ENCODE assay signal across 8 cellular contexts in the genomic region with DNA sequence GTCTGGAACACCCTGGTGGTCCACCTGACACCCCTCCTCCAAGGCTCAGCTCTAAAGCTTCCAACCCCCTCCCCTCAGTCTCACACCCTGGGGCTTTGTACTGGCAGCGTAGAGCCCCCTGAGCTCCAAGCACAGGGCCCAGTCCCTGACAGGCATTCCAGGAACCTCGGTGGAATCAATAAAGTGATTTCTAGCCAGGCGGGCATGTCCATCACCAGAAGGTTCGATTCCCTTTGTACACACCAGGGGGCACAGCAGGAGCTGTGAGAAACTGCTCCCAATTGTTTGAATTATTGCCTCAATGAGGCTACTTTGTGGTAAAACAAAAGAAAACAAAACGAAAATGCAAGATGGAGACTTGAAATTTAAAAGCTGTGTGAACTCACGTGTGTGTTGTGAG. TPM values are rescaled to one million over a fixed set of nuclear protein-coding genes. Genes with fewer than 3 reads are reported as not detected.
A peak's percentile ranks its signal among the peaks of the same experiment; 100 is the strongest.
DNase-seq lines count a peak whose midpoint lies in the region; ATAC-seq and TF ChIP-seq lines count a peak whose summit lies in the region.
"Had no signal": no experiment of that assay in that cellular context is flagged by ENCODE, and none has a peak within 500 bp of the region (broad histone marks: within the 10 kb centered on the region; RNA-seq: fewer than 3 reads in every experiment).

No MANE protein-coding gene starts in this region.

- WGBS in smooth muscle cell (ENCODE audit: low lambda C conversion rate): 66% methylated on average over 6 of the region's 6 CpGs

- ATAC-seq in GM18907 (IDR thresholded peaks at IDR 0.05; ENCODE audit: unreplicated experiment): no peak

- H3K79me2 ChIP-seq in fibroblast of lung (ENCODE audit: control insufficient read depth, insufficient read depth, low read length): no peaks in the 10 kb centered on the region
- H3K79me2 ChIP-seq in smooth muscle cell (ENCODE audit: low read depth): no peaks in the 10 kb centered on the region

- DNase-seq in ELR (ENCODE audit: low read depth) (peak; percentile 72), activated T-cell treated with anti-CD3 and anti-CD28 coated beads for 1 hour (ENCODE audit: low read depth) (peak; percentile 42), fibroblast of lung (ENCODE audit: low read depth in 2 of 2) (peak; percentile 45 to 51), smooth muscle cell (lab: John Stamatoyannopoulos, UW; ENCODE audit: unreplicated experiment) (no peak), MG63 (no peak)

- H3K9ac ChIP-seq in fibroblast of lung (ENCODE audit: insufficient read depth, low read length) (no peak overlapping the region), smooth muscle cell (ENCODE audit: low read depth) (no peak overlapping the region)

- no peaks in the 10 kb centered on the region for H3K9me3 ChIP-seq in fibroblast of lung (ENCODE audit: control insufficient read depth, insufficient read depth, low read depth, low read length)
- H3K9me3 ChIP-seq in smooth muscle cell (replicated peaks; ENCODE audit: low read depth): no peaks in the 10 kb centered on the region
- no peaks in the 10 kb centered on the region for H3K9me3 ChIP-seq in MG63
- H3K9me3 ChIP-seq: thoracic aorta had no signal

- H3K27ac ChIP-seq in fibroblast of lung (ENCODE audit: insufficient read depth, low read length) (no peak overlapping the region), smooth muscle cell (ENCODE audit: low read depth) (no peak overlapping the region)
- H3K27ac ChIP-seq: thoracic aorta had no signal

- H3K36me3 ChIP-seq in fibroblast of lung (ENCODE audit: control insufficient read depth, insufficient read depth, low read length) (no peaks in the 10 kb centered on the region), smooth muscle cell (ENCODE audit: low read depth) (no peaks in the 10 kb centered on the region), MG63 (no peaks in the 10 kb centered on the region)
- H3K36me3 ChIP-seq: thoracic aorta had no signal

- H3K4me2 ChIP-seq in fibroblast of lung (ENCODE audit: extremely low read depth, insufficient read depth, low read length): no peak overlapping the region
- no peak overlapping the region for H3K4me2 ChIP-seq in smooth muscle cell

- peak; percentile 79 for TF ChIP-seq CTCF in LNCAP (IDR thresholded peaks at IDR 0.05)
- TF ChIP-seq CTCF in fibroblast of lung (conservative IDR thresholded peaks at IDR 0.05 in 1 of 2, IDR thresholded peaks at IDR 0.05 in 1 of 2; ENCODE audit: low read depth in 1 of 2, low read length in 2 of 2): peak; percentile 62 to 68
- peak; percentile 50 for TF ChIP-seq CTCF in smooth muscle cell (IDR thresholded peaks at IDR 0.05; ENCODE audit: borderline replicate concordance, insufficient read depth, poor library complexity, severe bottlenecking)

- H3K4me3 ChIP-seq in fibroblast of lung (replicated peaks in 1 of 4; ENCODE audit: control extremely low read depth in 1 of 4, insufficient read depth in 1 of 4, low read depth in 3 of 4, low read length in 4 of 4) (no peak overlapping the region), smooth muscle cell (no peak overlapping the region), MG63 (no peak overlapping the region)
- H3K4me3 ChIP-seq: thoracic aorta had no signal

- H4K20me1 ChIP-seq in fibroblast of lung (ENCODE audit: control insufficient read depth, extremely low read depth, insufficient read depth, low read length): no peaks in the 10 kb centered on the region
- H4K20me1 ChIP-seq in smooth muscle cell (ENCODE audit: low read depth): no peaks in the 10 kb centered on the region

- H3K27me3 ChIP-seq in fibroblast of lung (ENCODE audit: control insufficient read depth, insufficient read depth, low read length) (no peaks in the 10 kb centered on the region), smooth muscle cell (ENCODE audit: low read depth) (no peaks in the 10 kb centered on the region), MG63 (no peaks in the 10 kb centered on the region)

- H2AFZ ChIP-seq in fibroblast of lung (ENCODE audit: low read length) (no peak overlapping the region), smooth muscle cell (ENCODE audit: low read depth) (no peak overlapping the region)

- H3K4me1 ChIP-seq in fibroblast of lung (ENCODE audit: control insufficient read depth, extremely low read depth, insufficient read depth, low read length) (no peaks in the 10 kb centered on the region), smooth muscle cell (ENCODE audit: low read depth) (peaks cover 10% of the 10 kb centered on the region)

- H3F3A ChIP-seq in smooth muscle cell (ENCODE audit: low read depth): no peaks in the 10 kb centered on the region

RNA-seq across cellular contexts. Expression of a gene that starts 51.8 kb away (rescaled TPM):
- total RNA-seq in fibroblast of lung: under 0.01 TPM in 2 replicates
- polyA plus RNA-seq in fibroblast of lung: 0.01 and 0.08 TPM in 2 replicates
- 0.08 TPM in 2 replicates for polyA plus RNA-seq in fibroblast of lung (2012)
- not detected in 2 replicates for polyA minus RNA-seq in fibroblast of lung (ENCODE audit: low replicate concordance)
- 0.13 and 0.63 TPM in 2 replicates for total RNA-seq in smooth muscle cell
- polyA plus RNA-seq in smooth muscle cell: 0.73 and 3.1 TPM in 2 replicates
- total RNA-seq in MG63 (2014; rRNA removed; shearing (Covaris generic); ENCODE audit: low replicate concordance): not detected in 2 replicates

Comparison
In these comparisons a context has a peak if more than half of its experiments do, and no peak if none do; other contexts are left out.
1. DNase-seq: peak in ELR (single experiment), activated T-cell treated with anti-CD3 and anti-CD28 coated beads for 1 hour (single experiment) and fibroblast of lung (2 of 2); none in smooth muscle cell (single experiment) and MG63 (single experiment).
2. Peak in every context shown above with its lines, with median percentiles within 50 percentile points of each other: CTCF ChIP-seq.